ENCODE assay signal across 9 cellular contexts in the genomic region with DNA sequence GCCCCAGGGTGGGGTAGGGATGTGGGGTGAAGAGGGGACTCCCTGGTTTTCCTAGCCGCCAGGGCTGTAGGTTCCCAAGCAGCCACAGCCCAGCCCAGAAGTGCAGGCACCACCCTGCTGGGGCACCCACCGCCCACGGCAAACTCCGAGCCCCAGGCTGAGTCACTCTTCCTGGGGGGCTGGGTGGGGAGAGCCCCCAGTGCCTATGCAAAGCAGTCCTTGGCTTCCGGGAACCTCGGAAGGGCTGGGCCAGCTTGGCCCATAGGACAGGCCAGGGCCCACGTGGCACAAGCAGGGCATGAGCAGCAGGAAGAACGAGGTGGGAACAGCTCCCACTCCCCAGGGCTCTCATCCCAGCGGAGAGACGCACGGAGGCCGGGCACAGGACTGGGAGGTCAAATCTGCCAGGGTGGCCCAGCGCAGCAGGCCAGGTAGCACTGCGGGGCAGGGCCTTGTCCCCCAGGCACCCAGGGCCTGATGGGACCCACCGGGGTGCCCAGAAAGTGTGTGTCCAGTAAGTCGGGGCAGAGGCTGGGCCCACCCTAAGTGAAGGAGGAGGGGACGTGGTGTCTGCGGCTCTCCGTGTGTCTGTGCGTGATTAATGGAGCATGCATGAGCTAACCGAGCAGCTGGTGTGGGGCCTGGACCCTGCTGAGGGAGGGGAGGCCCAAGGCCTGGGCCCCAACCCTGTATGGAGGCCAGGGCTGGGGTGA. TPM values are rescaled to one million over a fixed set of nuclear protein-coding genes. Genes with fewer than 3 reads are reported as not detected.
DNase-seq lines count a peak whose midpoint lies in the region; ATAC-seq, FAIRE-seq and TF ChIP-seq lines count a peak whose summit lies in the region.
"Had no signal": no experiment of that assay in that cellular context is flagged by ENCODE, and none has a peak within 500 bp of the region (broad histone marks: within the 10 kb centered on the region; RNA-seq: fewer than 3 reads in every experiment).

No MANE protein-coding gene starts in this region.

- H3K27me3 ChIP-seq in GM06990 (replicated peaks; ENCODE audit: control insufficient read depth, insufficient read depth, low read length): no peaks in the 10 kb centered on the region
- H3K27me3 ChIP-seq in MG63: no peaks in the 10 kb centered on the region

- peak; percentile 80 for DNase-seq in GM06990 (ENCODE audit: extremely low read depth, insufficient read length)
- DNase-seq in MG63: peak; percentile 49
- peak; percentile 94 for DNase-seq in activated naive CD4-positive, alpha-beta T cell treated with anti-CD3 and anti-CD28 coated beads for 36 hours
- peak; percentile 19 to 60 for DNase-seq in stimulated activated CD4-positive, alpha-beta T cell treated with anti-CD3 and anti-CD28 coated beads, Interleukin-15, amount 100 ng/mL, for 1 hour (ENCODE audit: low read depth in 1 of 2, low spot score in 1 of 2)
- DNase-seq in frontal cortex (ENCODE audit: low spot score in 2 of 2): no peak
- DNase-seq in immature natural killer cell: no peak
- DNase-seq: cortex of kidney had no signal

- peak overlapping the region; percentile 5; the same call in 1 of the 2 replicates for H3K4me3 ChIP-seq in GM06990 (replicated peaks; ENCODE audit: low read depth, low read length)
- no peak overlapping the region for H3K4me3 ChIP-seq in MG63

- H3K27me3 Mint-ChIP-seq in activated naive CD4-positive, alpha-beta T cell treated with anti-CD3 and anti-CD28 coated beads for 36 hours (ENCODE audit: low read depth): no peaks in the 10 kb centered on the region
- peaks cover 0 to 5% (median 4%) of the 10 kb centered on the region in 3 donors for H3K27me3 Mint-ChIP-seq in immature natural killer cell (ENCODE audit: low read depth in 3 of 3)

- H3K36me3 ChIP-seq in GM06990 (ENCODE audit: control insufficient read depth, insufficient read depth, low read length): no peaks in the 10 kb centered on the region
- no peaks in the 10 kb centered on the region for H3K36me3 ChIP-seq in MG63

- peak overlapping the region; percentile 77 for H3K4me3 Mint-ChIP-seq in activated naive CD4-positive, alpha-beta T cell treated with anti-CD3 and anti-CD28 coated beads for 36 hours
- peak overlapping the region in 1 of 5 donors; percentile 33 for H3K4me3 Mint-ChIP-seq in immature natural killer cell

- H3K9me3 Mint-ChIP-seq in activated naive CD4-positive, alpha-beta T cell treated with anti-CD3 and anti-CD28 coated beads for 36 hours: no peaks in the 10 kb centered on the region
- no peaks in the 10 kb centered on the region for H3K9me3 Mint-ChIP-seq in immature natural killer cell

- CTCF ChIA-PET in activated naive CD4-positive, alpha-beta T cell treated with anti-CD3 and anti-CD28 coated beads for 36 hours (lab: Charles Lee): interaction anchor here (0.5 to 4.3 kb wide), 5 partner anchors 13 to 93 kb away, joined by 3 to 26 read pairs (median 5); no protein-coding TSS in a partner anchor

- no peaks in the 10 kb centered on the region; the same call in 1 of the 2 replicates for H3K9me3 ChIP-seq in MG63

- H3K36me3 Mint-ChIP-seq in activated naive CD4-positive, alpha-beta T cell treated with anti-CD3 and anti-CD28 coated beads for 36 hours (ENCODE audit: low read depth): peaks cover 3% of the 10 kb centered on the region
- H3K36me3 Mint-ChIP-seq in immature natural killer cell: no peaks in the 10 kb centered on the region

- ATAC-seq in HG03280 (IDR thresholded peaks at IDR 0.05; ENCODE audit: unreplicated experiment) (no peak), HG03520 (IDR thresholded peaks at IDR 0.05; ENCODE audit: unreplicated experiment) (no peak)

- no peak for TF ChIP-seq CTCF in GM06990 (IDR thresholded peaks at IDR 0.05; ENCODE audit: insufficient read depth, low read length, poor library complexity, severe bottlenecking)

- intact Hi-C loops in activated naive CD4-positive, alpha-beta T cell treated with anti-CD3 and anti-CD28 coated beads for 36 hours (cut with micrococcal nuclease): loop anchor here (5.0 kb wide), 2 partner anchors 175 to 455 kb away; no protein-coding TSS in a partner anchor

- FAIRE-seq in frontal cortex (lab: Jason Lieb, UNC): no peak

- H3K27ac Mint-ChIP-seq in activated naive CD4-positive, alpha-beta T cell treated with anti-CD3 and anti-CD28 coated beads for 36 hours: no peak overlapping the region
- no peak overlapping the region for H3K27ac Mint-ChIP-seq in immature natural killer cell

- H3K4me1 Mint-ChIP-seq in activated naive CD4-positive, alpha-beta T cell treated with anti-CD3 and anti-CD28 coated beads for 36 hours (ENCODE audit: low read depth): peaks cover 30% of the 10 kb centered on the region
- H3K4me1 Mint-ChIP-seq in immature natural killer cell: peaks cover 0 to 17% of the 10 kb centered on the region in 2 donors

RNA-seq across cellular contexts. Expression of a gene that starts 4.6 kb away (rescaled TPM):
- not detected in 2 replicates for total RNA-seq in MG63 (2014; rRNA removed; shearing (Covaris generic); ENCODE audit: low replicate concordance)
- under 1 TPM; 0.12 to 0.15 TPM for total RNA-seq in activated naive CD4-positive, alpha-beta T cell treated with anti-CD3 and anti-CD28 coated beads for 36 hours
- under 0.01 TPM for total RNA-seq in frontal cortex
- polyA plus RNA-seq in immature natural killer cell: not detected

RNA-seq across cellular contexts. Expression of a gene that starts 41.0 kb away (rescaled TPM):
- not detected in 2 replicates for total RNA-seq in MG63 (2014; rRNA removed; shearing (Covaris generic); ENCODE audit: low replicate concordance)
- total RNA-seq in activated naive CD4-positive, alpha-beta T cell treated with anti-CD3 and anti-CD28 coated beads for 36 hours: not detected
- not detected for total RNA-seq in frontal cortex
- polyA plus RNA-seq in immature natural killer cell: not detected

RNA-seq across cellular contexts. Expression of a gene that starts 56.6 kb away (rescaled TPM):
- total RNA-seq in MG63 (2014; rRNA removed; shearing (Covaris generic); ENCODE audit: low replicate concordance): 29.3 and 37.1 TPM in 2 replicates
- 100 to 1,000 TPM; 202 to 210 TPM for total RNA-seq in activated naive CD4-positive, alpha-beta T cell treated with anti-CD3 and anti-CD28 coated beads for 36 hours
- 16.3 TPM for total RNA-seq in frontal cortex
- 10 to 100 TPM; 14.5 to 20.6 (median 15.8) TPM for polyA plus RNA-seq in immature natural killer cell

Comparison
In these comparisons a context has a peak if more than half of its experiments do, and no peak if none do; other contexts are left out.
1. DNase-seq: peak in GM06990 (single experiment), MG63 (single experiment), activated naive CD4-positive, alpha-beta T cell treated with anti-CD3 and anti-CD28 coated beads for 36 hours (single experiment) and stimulated activated CD4-positive, alpha-beta T cell treated with anti-CD3 and anti-CD28 coated beads, Interleukin-15, amount 100 ng/mL, for 1 hour (2 of 2); none in frontal cortex (0 of 2) and immature natural killer cell (0 of 3).